8 cellular contexts compared by ENCODE assay signal in the genomic region with DNA sequence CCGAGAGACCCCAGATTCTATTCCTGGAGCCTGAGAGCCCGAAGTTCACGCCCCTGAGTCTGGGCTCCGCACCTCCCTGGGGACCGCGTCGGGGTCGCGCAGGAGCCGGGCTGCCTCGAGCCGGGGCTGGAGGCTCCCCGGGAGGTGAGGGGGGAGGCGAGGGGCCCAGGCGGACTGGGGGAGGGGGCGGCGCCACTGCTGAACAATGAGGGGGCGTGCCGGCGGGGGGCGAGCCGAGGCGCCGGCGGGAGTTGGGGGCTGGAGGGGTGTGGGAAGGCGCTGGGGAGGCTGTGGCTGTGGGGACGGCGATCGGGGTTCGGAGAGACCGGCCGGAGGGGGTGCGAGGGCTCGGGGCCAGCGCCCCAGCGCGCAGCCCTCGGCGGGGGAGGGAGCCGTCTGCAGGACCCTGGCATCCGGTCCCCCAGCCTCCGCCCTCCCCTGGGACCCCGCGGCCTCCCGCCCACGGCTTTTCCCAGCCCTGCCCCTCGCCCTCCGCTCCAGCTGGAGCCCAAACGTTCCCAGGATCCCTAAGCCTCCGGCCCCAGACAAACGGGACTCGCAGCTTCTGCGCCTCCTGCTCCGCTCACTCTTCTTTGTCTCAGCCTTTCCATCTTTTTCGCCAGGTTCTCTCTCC. TPM values are rescaled to one million over a fixed set of nuclear protein-coding genes. Genes with fewer than 3 reads are reported as not detected.
DNase-seq lines count a peak whose midpoint lies in the region; ATAC-seq and TF ChIP-seq lines count a peak whose summit lies in the region.

No MANE protein-coding gene starts in this region.

- H3K4me3 Mint-ChIP-seq in WTC11 = peak overlapping the region; percentile 99
- H3K4me3 Mint-ChIP-seq in naive thymus-derived CD4-positive, alpha-beta T cell = peak overlapping the region; percentile 84 to 99 (median 92)

- no peaks in the 10 kb centered on the region for H3K27me3 ChIP-seq in BLaER1 treated with 17β-estradiol and CSF1 and Interleukin-3, amounts not matched to agents 10 nM and 100 nM
- H3K27me3 ChIP-seq in IMR-90 (ENCODE audit: control insufficient read depth, insufficient read depth, low read length) (no peaks in the 10 kb centered on the region), esophagus (ENCODE audit: control insufficient read depth in 1 of 2, insufficient read depth in 2 of 2, low read length in 2 of 2) (no peaks in the 10 kb centered on the region)
- H3K27me3 ChIP-seq in naive thymus-derived CD4-positive, alpha-beta T cell (ENCODE audit: control insufficient read depth in 2 of 2, insufficient read depth in 2 of 2, low read length in 2 of 2) = no peaks in the 10 kb centered on the region

- peak overlapping the region; percentile 74 for H4K5ac ChIP-seq in IMR-90 (ENCODE audit: low read depth, low read length)

- WGBS in IMR-90 (ENCODE audit: extremely low coverage in 2 of 2, insufficient read length in 1 of 2), 2 experiments = 1% methylated on average over 18 of the region's 55 CpGs; no CpG with 5 or more reads in 1 of the 2 experiments
- WGBS in esophagus, 2 donors = 2% methylated on average over 44 to 55 of the region's 55 CpGs

- peaks cover 33 to 58% (median 46%) of the 10 kb centered on the region in 10 experiments for H3K4me1 ChIP-seq in BLaER1 treated with 17β-estradiol and CSF1 and Interleukin-3, amounts not matched to agents 10 nM and 100 nM
- H3K4me1 ChIP-seq in IMR-90 (ENCODE audit: control insufficient read depth, insufficient read depth, low read length) (peaks cover 26% of the 10 kb centered on the region), esophagus (ENCODE audit: control insufficient read depth in 2 of 2, insufficient read depth in 2 of 2, low read length in 1 of 2) (peaks cover 5 to 7% of the 10 kb centered on the region in 2 donors)
- peaks cover 22 to 28% of the 10 kb centered on the region in 2 donors for H3K4me1 ChIP-seq in naive thymus-derived CD4-positive, alpha-beta T cell (ENCODE audit: control insufficient read depth in 2 of 2, insufficient read depth in 2 of 2, low read length in 2 of 2)

- peaks cover 9% of the 10 kb centered on the region; the same call in 1 of the 2 replicates for H3K9me1 ChIP-seq in IMR-90 (ENCODE audit: insufficient read depth, low read length)

- peak overlapping the region; percentile 95 for H4K91ac ChIP-seq in IMR-90 (ENCODE audit: insufficient read depth, low read depth, low read length)

- peak overlapping the region; percentile 99 for H3K23ac ChIP-seq in IMR-90 (ENCODE audit: low read depth, low read length)

- in situ Hi-C loops in IMR-90 (cut with MboI; ENCODE audit: low sequenced_read_pairs) = no loop called here

- H2AK5ac ChIP-seq in IMR-90 (ENCODE audit: low read depth, low read length) = peak overlapping the region; percentile 95

- H3K27ac ChIP-seq in BLaER1 treated with 17β-estradiol and CSF1 and Interleukin-3, amounts not matched to agents 10 nM and 100 nM = peak overlapping the region; percentile 86 to 100 (median 96)
- H3K27ac ChIP-seq in IMR-90 (ENCODE audit: insufficient read depth, low read length) = peak overlapping the region; percentile 98
- peak overlapping the region; percentile 86 to 94 for H3K27ac ChIP-seq in esophagus (ENCODE audit: low read depth in 2 of 2, low read length in 1 of 2)
- peak overlapping the region; percentile 90 for H3K27ac ChIP-seq in naive thymus-derived CD4-positive, alpha-beta T cell (ENCODE audit: low read depth, low read length)

- no peak for TF ChIP-seq CTCF in IMR-90 (conservative IDR thresholded peaks at IDR 0.05; ENCODE audit: low read depth, low read length)
- TF ChIP-seq CTCF in WTC11 (IDR thresholded peaks at IDR 0.05) = no peak

- H2AFZ ChIP-seq in IMR-90 (replicated peaks; ENCODE audit: low read length, poor library complexity) = peak overlapping the region; percentile 92

- peak overlapping the region; percentile 74; the same call in 1 of the 3 replicates for H2BK15ac ChIP-seq in IMR-90 (ENCODE audit: low read depth, low read length)

- ATAC-seq in IMR-90 (ENCODE audit: low read depth) (peak; percentile 6), WTC11 (no peak), HG02763 (IDR thresholded peaks at IDR 0.05; ENCODE audit: unreplicated experiment) (no peak), GM19467 (IDR thresholded peaks at IDR 0.05; ENCODE audit: unreplicated experiment) (no peak)
- ATAC-seq in naive thymus-derived CD4-positive, alpha-beta T cell = no peak

- peak overlapping the region; percentile 92 to 99 (median 97) for H3K9ac ChIP-seq in BLaER1 treated with 17β-estradiol and CSF1 and Interleukin-3, amounts not matched to agents 10 nM and 100 nM
- peak overlapping the region; percentile 99 for H3K9ac ChIP-seq in IMR-90 (ENCODE audit: low read depth, low read length)

- H3K4me2 ChIP-seq in BLaER1 treated with 17β-estradiol and CSF1 and Interleukin-3, amounts not matched to agents 10 nM and 100 nM = peak overlapping the region; percentile 79 to 98 (median 91)
- peak overlapping the region; percentile 72 for H3K4me2 ChIP-seq in IMR-90 (ENCODE audit: low read depth, low read length)

- DNase-seq in IMR-90 = peak; percentile 60
- peak; percentile 65 for DNase-seq in WTC11 (ENCODE audit: low spot score)
- DNase-seq in naive thymus-derived CD4-positive, alpha-beta T cell = peak in 3 of 9 donors; percentile 27 to 49 (median 29)
- DNase-seq in stimulated activated CD4-positive, alpha-beta T cell treated with anti-CD3 and anti-CD28 coated beads, Interleukin-15, amount 100 ng/mL, for 24 hours = no peak

- peak overlapping the region; percentile 72 for H3K18ac ChIP-seq in IMR-90 (ENCODE audit: low read depth, low read length)

- CTCF ChIA-PET in IMR-90 (lab: Yijun Ruan, JAX) (interaction anchor here (1.0 to 1.1 kb wide), 2 partner anchors 15 to 41 kb away, joined by 3 read pairs; no protein-coding TSS in a partner anchor), WTC11 (lab: Charles Lee) (interaction anchor here (0.6 to 2.2 kb wide), 15 partner anchors 9 to 138 kb away, joined by 3 to 12 read pairs (median 4); a partner anchor contains a TSS)
- CTCF ChIA-PET in naive thymus-derived CD4-positive, alpha-beta T cell (lab: Charles Lee) = interaction anchor here (1.6 kb wide), 1 partner anchor 16 kb away, joined by 5 read pairs; no protein-coding TSS in a partner anchor

- H3K4ac ChIP-seq in IMR-90 (ENCODE audit: low read depth, low read length) = peak overlapping the region; percentile 98

- POLR2A ChIA-PET in IMR-90 (lab: Charles Lee; ENCODE audit: unreplicated experiment) (no interaction called here), WTC11 (lab: Charles Lee) (interaction anchor here (0.9 to 2.2 kb wide), 5 partner anchors 10 to 32 kb away, joined by 3 to 17 read pairs (median 3); a partner anchor contains a TSS)
- POLR2A ChIA-PET in naive thymus-derived CD4-positive, alpha-beta T cell (lab: Charles Lee) = interaction anchor here (1.5 to 2.3 kb wide), 4 partner anchors 9 to 22 kb away, joined by 6 to 20 read pairs (median 12); a partner anchor contains a TSS

- peak overlapping the region; percentile 99 for H3K56ac ChIP-seq in IMR-90 (ENCODE audit: extremely low read depth, insufficient read depth, low read length)

- peak overlapping the region; percentile 85 to 94 for H4K8ac ChIP-seq in IMR-90 (ENCODE audit: low read depth in 2 of 2, low read length in 2 of 2)

- no peaks in the 10 kb centered on the region for H3K9me3 Mint-ChIP-seq in WTC11
- peaks cover 0 to 14% (median 0%) of the 10 kb centered on the region in 11 donors for H3K9me3 Mint-ChIP-seq in naive thymus-derived CD4-positive, alpha-beta T cell

- peaks cover 10 to 65% of the 10 kb centered on the region in 2 experiments; a peak in 3 of 4 replicates for H3K79me1 ChIP-seq in IMR-90 (ENCODE audit: low read depth in 1 of 2, low read length in 2 of 2)

- H2BK5ac ChIP-seq in IMR-90 (ENCODE audit: low read depth, low read length, poor library complexity, severe bottlenecking) = peak overlapping the region; percentile 88

- dilution Hi-C loops in IMR-90 (cut with HindIII; ENCODE audit: low sequenced_read_pairs, unreplicated experiment) = no loop called here

- H4K20me1 ChIP-seq in BLaER1 treated with 17β-estradiol and CSF1 and Interleukin-3, amounts not matched to agents 10 nM and 100 nM = peaks cover 11 to 58% (median 51%) of the 10 kb centered on the region in 11 experiments; a peak in 21 of 22 replicates
- peaks cover 44% of the 10 kb centered on the region for H4K20me1 ChIP-seq in IMR-90 (ENCODE audit: insufficient read depth, low read length)

- intact Hi-C loops in IMR-90 (cut with micrococcal nuclease) = loop anchor here (2.0 kb wide), 1 partner anchor 291 kb away; no protein-coding TSS in a partner anchor
- intact Hi-C loops in naive thymus-derived CD4-positive, alpha-beta T cell (cut with micrococcal nuclease) = loop anchor here in 1 of 2 donors (2.0 to 5.0 kb wide), 2 partner anchors 67 to 1011 kb away; a partner anchor contains a TSS

- peaks cover 37 to 49% (median 46%) of the 10 kb centered on the region in 11 experiments for H3K36me3 ChIP-seq in BLaER1 treated with 17β-estradiol and CSF1 and Interleukin-3, amounts not matched to agents 10 nM and 100 nM
- H3K36me3 ChIP-seq in IMR-90 (ENCODE audit: control insufficient read depth, insufficient read depth, low read length) (peaks cover 32% of the 10 kb centered on the region), esophagus (ENCODE audit: control insufficient read depth in 2 of 2, insufficient read depth in 2 of 2, low read length in 1 of 2) (peaks cover 0 to 4% of the 10 kb centered on the region in 2 donors)
- H3K36me3 ChIP-seq in naive thymus-derived CD4-positive, alpha-beta T cell (ENCODE audit: control insufficient read depth in 2 of 3, insufficient read depth in 3 of 3, low read length in 3 of 3) = peaks cover 4 to 26% (median 6%) of the 10 kb centered on the region in 3 experiments

- no peaks in the 10 kb centered on the region for H3K27me3 Mint-ChIP-seq in WTC11 (ENCODE audit: low read depth)
- peaks cover 0 to 3% (median 0%) of the 10 kb centered on the region in 5 donors for H3K27me3 Mint-ChIP-seq in naive thymus-derived CD4-positive, alpha-beta T cell

- H3K36me3 Mint-ChIP-seq in WTC11 = peaks cover 13% of the 10 kb centered on the region
- H3K36me3 Mint-ChIP-seq in naive thymus-derived CD4-positive, alpha-beta T cell = peaks cover 6 to 25% (median 10%) of the 10 kb centered on the region in 5 donors

- no TSS peak for BruUV-seq in IMR-90 (replicated peaks; lab: Mats Ljungman, UMichigan)

- H2AK9ac ChIP-seq in IMR-90 (replicated peaks; ENCODE audit: low read depth, low read length, poor library complexity) = peak overlapping the region; percentile 100

- peak; percentile 69 for TF ChIP-seq POLR2A in IMR-90 (IDR thresholded peaks at IDR 0.05; ENCODE audit: low read depth, low read length)

- H3K14ac ChIP-seq in IMR-90 (replicated peaks; ENCODE audit: low read depth, low read length) = peak overlapping the region; percentile 100

- H3K27ac Mint-ChIP-seq in WTC11 = peak overlapping the region; percentile 92
- peak overlapping the region; percentile 79 to 100 (median 95) for H3K27ac Mint-ChIP-seq in naive thymus-derived CD4-positive, alpha-beta T cell

- no peak for TF ChIP-seq RAD21 in IMR-90 (IDR thresholded peaks at IDR 0.05; ENCODE audit: low read length)

- H3K4me3 ChIP-seq in BLaER1 treated with 17β-estradiol and CSF1 and Interleukin-3, amounts not matched to agents 10 nM and 100 nM = peak overlapping the region; percentile 83 to 99 (median 94)
- peak overlapping the region; percentile 90 for H3K4me3 ChIP-seq in IMR-90 (ENCODE audit: insufficient read depth, low read depth, low read length)
- peak overlapping the region; percentile 56 to 61 for H3K4me3 ChIP-seq in esophagus (ENCODE audit: low read depth in 1 of 2, low read length in 2 of 2)
- H3K4me3 ChIP-seq in naive thymus-derived CD4-positive, alpha-beta T cell (ENCODE audit: low read length) = peak overlapping the region; percentile 82

- peaks cover 40% of the 10 kb centered on the region for H3K4me1 Mint-ChIP-seq in WTC11
- peaks cover 24 to 45% (median 35%) of the 10 kb centered on the region in 7 donors for H3K4me1 Mint-ChIP-seq in naive thymus-derived CD4-positive, alpha-beta T cell

- H2BK20ac ChIP-seq in IMR-90 (ENCODE audit: low read depth, low read length) = peak overlapping the region; percentile 65

- peak overlapping the region; percentile 90 for H2BK120ac ChIP-seq in IMR-90 (ENCODE audit: low read depth, low read length)

- H3K9me3 ChIP-seq in BLaER1 treated with 17β-estradiol and CSF1 and Interleukin-3, amounts not matched to agents 10 nM and 100 nM (replicated peaks in 1 of 11) = peaks cover 0 to 4% (median 0%) of the 10 kb centered on the region in 11 experiments; a peak in 7 of 22 replicates
- H3K9me3 ChIP-seq in IMR-90 (ENCODE audit: control insufficient read depth, insufficient read depth, low read length) (no peaks in the 10 kb centered on the region), esophagus (ENCODE audit: control insufficient read depth in 2 of 2, insufficient read depth in 1 of 2, low read depth in 1 of 2, low read length in 1 of 2) (no peaks in the 10 kb centered on the region)
- H3K9me3 ChIP-seq in naive thymus-derived CD4-positive, alpha-beta T cell (ENCODE audit: control insufficient read depth in 2 of 3, low read length in 3 of 3) = no peaks in the 10 kb centered on the region

RNA-seq across cellular contexts. Expression of a gene that starts 0.9 kb away (rescaled TPM):
- total RNA-seq in IMR-90 (2012; rRNA removed) (6.5 and 7.8 TPM in 2 replicates), WTC11 (2021) (62.3 to 72.0 TPM (median 63.6 TPM) in 3 replicates)
- polyA plus RNA-seq in IMR-90 (2012; rRNA removed) (28.3 and 33.2 TPM in 2 replicates), esophagus (1 to 10 TPM; 3.8 to 9.2 TPM)
- polyA plus RNA-seq in IMR-90 (2012; cell fraction: cytosol; rRNA removed) = 7.8 and 13.9 TPM in 2 replicates
- polyA plus RNA-seq in IMR-90 (2012; cell fraction: nucleus; rRNA removed; ENCODE audit: low replicate concordance) = 174 and 236 TPM in 2 replicates
- total RNA-seq in naive thymus-derived CD4-positive, alpha-beta T cell = 100 to 1,000 TPM in 1 of 5 experiments, 10 to 100 TPM in 4; 16.4 to 205 (median 58.2) TPM
- 10 to 100 TPM in 1 of 2 donors, 1 to 10 TPM in 1; 2.6 to 18.5 TPM for polyA plus RNA-seq in naive thymus-derived CD4-positive, alpha-beta T cell

RNA-seq across cellular contexts. Expression of a gene that starts 6.7 kb away (rescaled TPM):
- total RNA-seq in IMR-90 (2012; rRNA removed) (1.4 and 3.1 TPM in 2 replicates), WTC11 (2021) (17.3 to 22.2 TPM (median 18.4 TPM) in 3 replicates)
- polyA plus RNA-seq in IMR-90 (2012; rRNA removed) (45.0 and 50.5 TPM in 2 replicates), esophagus (100 to 1,000 TPM; 249 to 382 TPM)
- 84.7 and 235 TPM in 2 replicates for polyA plus RNA-seq in IMR-90 (2012; cell fraction: cytosol; rRNA removed)
- polyA plus RNA-seq in IMR-90 (2012; cell fraction: nucleus; rRNA removed; ENCODE audit: low replicate concordance) = 360 and 687 TPM in 2 replicates
- 1,000 to 10,000 TPM in 1 of 5 experiments, 100 to 1,000 TPM in 3, 10 to 100 TPM in 1; 72.1 to 1,250 (median 187) TPM for total RNA-seq in naive thymus-derived CD4-positive, alpha-beta T cell
- 10 to 100 TPM; 75.5 to 97.1 TPM for polyA plus RNA-seq in naive thymus-derived CD4-positive, alpha-beta T cell

RNA-seq across cellular contexts. Expression of a gene that starts 22.2 kb away (rescaled TPM):
- 15.6 and 17.6 TPM in 2 replicates for total RNA-seq in IMR-90 (2012; rRNA removed)
- 26.9 and 28.8 TPM in 2 replicates for polyA plus RNA-seq in IMR-90 (2012; rRNA removed)
- 19.6 and 29.3 TPM in 2 replicates for polyA plus RNA-seq in IMR-90 (2012; cell fraction: cytosol; rRNA removed)
- 18.4 and 19.1 TPM in 2 replicates for polyA plus RNA-seq in IMR-90 (2012; cell fraction: nucleus; rRNA removed; ENCODE audit: low replicate concordance)
- total RNA-seq in WTC11 (2021) = 37.6 to 42.9 TPM (median 39.4 TPM) in 3 replicates
- polyA plus RNA-seq in esophagus = 10 to 100 TPM; 15.6 to 22.7 TPM
- 10 to 100 TPM; 44.2 to 57.2 (median 49.4) TPM for total RNA-seq in naive thymus-derived CD4-positive, alpha-beta T cell
- 10 to 100 TPM; 57.4 to 61.0 TPM for polyA plus RNA-seq in naive thymus-derived CD4-positive, alpha-beta T cell

RNA-seq across cellular contexts. Expression of a gene that starts 22.4 kb away (rescaled TPM):
- total RNA-seq in IMR-90 (2012; rRNA removed) (320 and 410 TPM in 2 replicates), WTC11 (2021) (2,962 to 3,158 TPM (median 2,999 TPM) in 3 replicates)
- polyA plus RNA-seq in IMR-90 (2012; rRNA removed) (3,500 and 3,524 TPM in 2 replicates), esophagus (1,000 to 10,000 TPM; 1,628 to 3,096 TPM)
- polyA plus RNA-seq in IMR-90 (2012; cell fraction: cytosol; rRNA removed) = 4,203 and 4,770 TPM in 2 replicates
- polyA plus RNA-seq in IMR-90 (2012; cell fraction: nucleus; rRNA removed; ENCODE audit: low replicate concordance) = 1,551 and 1,592 TPM in 2 replicates
- total RNA-seq in naive thymus-derived CD4-positive, alpha-beta T cell = 1,000 to 10,000 TPM; 2,281 to 4,335 (median 4,063) TPM
- 1,000 to 10,000 TPM; 2,448 to 2,618 TPM for polyA plus RNA-seq in naive thymus-derived CD4-positive, alpha-beta T cell

RNA-seq across cellular contexts. Expression of a gene that starts 22.5 kb away (rescaled TPM):
- total RNA-seq in IMR-90 (2012; rRNA removed) (45.7 and 57.8 TPM in 2 replicates), WTC11 (2021) (27.8 to 34.4 TPM (median 29.4 TPM) in 3 replicates)
- polyA plus RNA-seq in IMR-90 (2012; rRNA removed) (54.3 and 61.6 TPM in 2 replicates), esophagus (10 to 100 TPM; 41.8 to 43.0 TPM)
- polyA plus RNA-seq in IMR-90 (2012; cell fraction: cytosol; rRNA removed) = 35.9 and 45.6 TPM in 2 replicates
- 63.6 and 92.7 TPM in 2 replicates for polyA plus RNA-seq in IMR-90 (2012; cell fraction: nucleus; rRNA removed; ENCODE audit: low replicate concordance)
- total RNA-seq in naive thymus-derived CD4-positive, alpha-beta T cell = 100 to 1,000 TPM in 1 of 5 experiments, 10 to 100 TPM in 4; 42.8 to 104 (median 55.5) TPM
- 10 to 100 TPM; 35.8 to 59.7 TPM for polyA plus RNA-seq in naive thymus-derived CD4-positive, alpha-beta T cell
